22 cellular contexts compared by ENCODE assay signal in the genomic region with DNA sequence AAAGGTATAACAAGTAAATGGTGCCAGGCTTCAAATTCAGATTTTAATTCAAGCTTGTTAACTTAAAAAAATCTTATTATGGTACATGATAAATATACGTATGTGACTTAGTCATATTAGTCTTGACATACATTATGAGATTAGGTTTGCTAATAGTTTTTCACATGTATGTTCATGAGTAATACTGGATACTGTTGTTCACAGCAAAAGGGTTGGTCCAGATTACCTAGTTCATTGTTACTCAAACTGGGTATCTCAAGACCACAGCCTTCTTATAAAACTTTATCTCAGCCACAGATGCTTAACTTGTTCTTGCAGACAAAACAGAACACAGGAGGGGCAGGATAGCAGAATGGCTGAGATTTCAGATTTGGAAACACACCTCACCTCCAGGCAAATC.
"Had no signal": no experiment of that assay in that cellular context is flagged by ENCODE, and none has a peak within 500 bp of the region (broad histone marks: within the 10 kb centered on the region; RNA-seq: fewer than 3 reads in every experiment).

No MANE protein-coding gene starts in this region.

- H3K4me1 ChIP-seq: SJSA1 had no signal

- DNase-seq: Karpas-422, KG1, MG63, NCI-H1092, NCI-H1105 treated with DMSO at 0.1 percent for 48 hours, NCI-H1417 treated with DMSO at 0.1 percent for 48 hours, NCI-H187, NCI-H2029, NCI-H2081 treated with DMSO at 0.1 percent for 48 hours, NCI-H2171, NCI-H226, NCI-H446, NCI-H510A, NCI-H524 treated with DMSO at 0.1 percent for 48 hours, NCI-H69, NCI-H774, Right ventricle myocardium superior, RPMI8226, SIG-M5 had no signal

- H3K4me3 ChIP-seq: MG63, SJSA1, SK-N-MC had no signal

- H3K27me3 ChIP-seq: MG63, SJSA1 had no signal

- FAIRE-seq: RCC 7860 had no signal

- H3K27ac ChIP-seq: SJSA1, SK-N-MC had no signal

- H3K9me3 ChIP-seq: MG63, SJSA1 had no signal
